In genomic region chr12:4833511-4833910, GRCh38 we compare ENCODE assay signal across 24 cellular contexts.
"Had no signal": no experiment of that assay in that cellular context is flagged by ENCODE, and none has a peak within 500 bp of the region (broad histone marks: within the 10 kb centered on the region; RNA-seq: fewer than 3 reads in every experiment).

No MANE protein-coding gene starts in this region.

- H3K9me3 Mint-ChIP-seq: activated T-helper 17 cell treated with anti-CD3 and anti-CD28 coated beads, Interleukin-2, amount 50 U/mL, for 72 hours; effector memory CD8-positive, alpha-beta T cell; memory B cell; type B pancreatic cell had no signal

- H3K4me3 Mint-ChIP-seq: activated T-helper 17 cell treated with anti-CD3 and anti-CD28 coated beads, Interleukin-2, amount 50 U/mL, for 72 hours; effector memory CD8-positive, alpha-beta T cell; memory B cell; stimulated activated memory B cell treated with anti-CD40 and anti-IgM and Interleukin-4, amounts not matched to agents 10 μg/mL and 1 μg/mL and 100 μg/mL, for 72 hours; T-cell; T-helper 2 cell treated with Interferon-gamma antibody and Interleukin-4, amounts not matched to agents 5 μg/mL and 100 μg/mL, for 36 hours; type B pancreatic cell; WTC11 had no signal

- H3K27ac ChIP-seq: colonic mucosa, dorsolateral prefrontal cortex, esophagus muscularis mucosa, gastroesophageal sphincter, parathyroid adenoma, right lobe of liver, thoracic aorta had no signal

- H3K4me3 ChIP-seq: colonic mucosa, dorsolateral prefrontal cortex, esophagus muscularis mucosa, gastroesophageal sphincter, right lobe of liver, smooth muscle cell, thoracic aorta had no signal

- H3K9me3 ChIP-seq: colonic mucosa, right lobe of liver, thoracic aorta had no signal

- H3K36me3 ChIP-seq: colonic mucosa, esophagus muscularis mucosa, gastroesophageal sphincter, right lobe of liver, thoracic aorta had no signal

- H3K36me3 Mint-ChIP-seq: naive B cell; stimulated activated memory B cell treated with anti-CD40 and anti-IgM and Interleukin-4, amounts not matched to agents 10 μg/mL and 1 μg/mL and 100 μg/mL, for 72 hours; T-cell had no signal

- ATAC-seq: activated T-helper 17 cell treated with anti-CD3 and anti-CD28 coated beads, Interleukin-2, amount 50 U/mL, for 72 hours; effector memory CD8-positive, alpha-beta T cell; gastroesophageal sphincter; right lobe of liver; stimulated activated memory B cell treated with anti-CD40 and anti-IgM and Interleukin-4, amounts not matched to agents 10 μg/mL and 1 μg/mL and 100 μg/mL, for 72 hours; T-cell; WTC11 had no signal

- H3K79me2 ChIP-seq: parathyroid adenoma had no signal

- H3K27me3 ChIP-seq: colonic mucosa, right lobe of liver had no signal

- H3K27me3 Mint-ChIP-seq: activated T-helper 17 cell treated with anti-CD3 and anti-CD28 coated beads, Interleukin-2, amount 50 U/mL, for 72 hours; memory B cell; naive B cell; stimulated activated memory B cell treated with anti-CD40 and anti-IgM and Interleukin-4, amounts not matched to agents 10 μg/mL and 1 μg/mL and 100 μg/mL, for 72 hours had no signal

- H3K9ac ChIP-seq: parathyroid adenoma had no signal

- H3K4me2 ChIP-seq: smooth muscle cell had no signal

- H2AFZ ChIP-seq: parathyroid adenoma had no signal

- H3K27ac Mint-ChIP-seq: effector memory CD8-positive, alpha-beta T cell; memory B cell; T-cell; T-helper 2 cell treated with Interferon-gamma antibody and Interleukin-4, amounts not matched to agents 5 μg/mL and 100 μg/mL, for 36 hours; type B pancreatic cell; WTC11 had no signal

- H3K4me1 ChIP-seq: colonic mucosa, esophagus muscularis mucosa, parathyroid adenoma, right lobe of liver had no signal

- DNase-seq: activated naive CD4-positive, alpha-beta T cell; activated T-cell treated with anti-CD3 and anti-CD28 coated beads, Interleukin-2, amount 50 U/mL, for 1 hour; amygdala; colonic mucosa; dorsolateral prefrontal cortex; effector memory CD8-positive, alpha-beta T cell; head of caudate nucleus; hypothalamus; naive B cell; nucleus accumbens; right lobe of liver; stimulated activated CD4-positive, alpha-beta T cell treated with anti-CD3 and anti-CD28 coated beads, Interleukin-15, amount 100 ng/mL, for 24 hours; T-cell had no signal
